1 cellular context compared by ENCODE assay signal in genomic region chr5:36934740-36935356, GRCh38.
TF ChIP-seq lines count a peak whose summit lies in the region.

No MANE protein-coding gene starts in this region.

TF ChIP-seq in endothelial cell of umbilical vein, 7 proteins besides CTCF, POLR2A, EP300 and RAD21:
- TF ChIP-seq MYC (IDR thresholded peaks at IDR 0.05; ENCODE audit: low read depth, low read length) (no peak), FOS (IDR thresholded peaks at IDR 0.05; ENCODE audit: borderline replicate concordance, insufficient read depth, low read length) (no peak), EZH2 (IDR thresholded peaks at IDR 0.05; ENCODE audit: borderline replicate concordance, low read depth, low read length, severe bottlenecking) (no peak)
